Comparison of ENCODE assay signal across 16 cellular contexts in genomic region chr10:46558141-46558410, GRCh38. TPM values are rescaled to one million over a fixed set of nuclear protein-coding genes. Genes with fewer than 3 reads are reported as not detected.
DNase-seq lines count a peak whose midpoint lies in the region; ATAC-seq and TF ChIP-seq lines count a peak whose summit lies in the region.
"Had no signal": no experiment of that assay in that cellular context is flagged by ENCODE, and none has a peak within 500 bp of the region (broad histone marks: within the 10 kb centered on the region; RNA-seq: fewer than 3 reads in every experiment).

No MANE protein-coding gene starts in this region.

- H3K4me3 ChIP-seq in CD8-positive, alpha-beta memory T cell (ENCODE audit: low read length) = no peak overlapping the region
- H3K4me3 ChIP-seq in neuronal stem cell (ENCODE audit: low read length in 2 of 2) = no peak overlapping the region
- H3K4me3 ChIP-seq: BLaER1, PC-9, SK-N-MC had no signal

- no peaks in the 10 kb centered on the region for H3K9me3 Mint-ChIP-seq in CD8-positive, alpha-beta memory T cell
- no peaks in the 10 kb centered on the region for H3K9me3 Mint-ChIP-seq in WTC11

- no peaks in the 10 kb centered on the region for H3K79me1 ChIP-seq in neuronal stem cell (ENCODE audit: low read depth, low read length)

- no peak for ATAC-seq in WTC11
- ATAC-seq in HG03097 (IDR thresholded peaks at IDR 0.05; ENCODE audit: low FRiP score, unreplicated experiment) = no peak
- no peak for ATAC-seq in GM19467 (IDR thresholded peaks at IDR 0.05; ENCODE audit: unreplicated experiment)
- ATAC-seq in SK-N-SH treated with all-trans-retinoic acid at 6 μM for 48 hours = no peak

- peaks cover 0 to 4% (median 0%) of the 10 kb centered on the region in 3 donors for H3K36me3 Mint-ChIP-seq in CD8-positive, alpha-beta memory T cell
- H3K36me3 Mint-ChIP-seq in WTC11 = no peaks in the 10 kb centered on the region

- H2BK12ac ChIP-seq in neuronal stem cell (ENCODE audit: low read length) = no peak overlapping the region

- POLR2A ChIA-PET in CD8-positive, alpha-beta memory T cell (lab: Charles Lee) = no interaction called here
- POLR2A ChIA-PET in WTC11 (lab: Charles Lee) = no interaction called here

- no peak overlapping the region for H3K4me2 ChIP-seq in neuronal stem cell (ENCODE audit: insufficient read depth, low read length, poor library complexity, severe bottlenecking)
- H3K4me2 ChIP-seq: BLaER1, KMS-11, PC-9 had no signal

- WGBS in neuronal stem cell (ENCODE audit: extremely low coverage in 2 of 2, insufficient read length in 2 of 2, insufficient replicate concordance in 1 of 2), 2 donors = no CpG with 5 or more reads among the region's 1 CpG

- no peaks in the 10 kb centered on the region for H3K36me3 ChIP-seq in CD8-positive, alpha-beta memory T cell (ENCODE audit: insufficient read depth, low read length)
- no peaks in the 10 kb centered on the region for H3K36me3 ChIP-seq in neuronal stem cell (replicated peaks in 1 of 2; ENCODE audit: control insufficient read depth in 2 of 2, insufficient read depth in 2 of 2, low read length in 2 of 2)
- H3K36me3 ChIP-seq: BLaER1 had no signal

- no peaks in the 10 kb centered on the region for H3K9me3 ChIP-seq in CD8-positive, alpha-beta memory T cell (ENCODE audit: low read length)
- peaks cover 0 to 4% of the 10 kb centered on the region in 2 donors for H3K9me3 ChIP-seq in neuronal stem cell (replicated peaks in 1 of 2; ENCODE audit: control insufficient read depth in 2 of 2, insufficient read depth in 1 of 2, low read depth in 1 of 2, low read length in 2 of 2)
- H3K9me3 ChIP-seq: Caco-2 had no signal

- H3K18ac ChIP-seq in neuronal stem cell (ENCODE audit: low read length) = peak overlapping the region; percentile 4

- no peak overlapping the region for H2BK5ac ChIP-seq in neuronal stem cell (ENCODE audit: low read length)

- H3K23ac ChIP-seq in neuronal stem cell (ENCODE audit: low read depth, low read length, poor library complexity) = no peak overlapping the region

- no peak overlapping the region for H3K4ac ChIP-seq in neuronal stem cell (ENCODE audit: low read length)

- no peak overlapping the region for H2AFZ ChIP-seq in neuronal stem cell (ENCODE audit: low read length)
- H2AFZ ChIP-seq: PC-9 had no signal

- no peak overlapping the region for H4K8ac ChIP-seq in neuronal stem cell (ENCODE audit: low read depth, low read length)

- H3K14ac ChIP-seq in neuronal stem cell (ENCODE audit: low read length) = no peak overlapping the region

- peaks cover 0 to 19% (median 5%) of the 10 kb centered on the region in 3 donors for H3K4me1 Mint-ChIP-seq in CD8-positive, alpha-beta memory T cell
- H3K4me1 Mint-ChIP-seq in WTC11 = peaks cover 9% of the 10 kb centered on the region

- DNase-seq in CD8-positive, alpha-beta memory T cell = no peak
- DNase-seq in WTC11 (ENCODE audit: low spot score) (no peak), neuronal stem cell (ENCODE audit: low spot score) (no peak)
- DNase-seq: NCI-H187 treated with DMSO at 0.1 percent for 48 hours, NCI-H2171, NCI-H774 had no signal

- H3K27ac Mint-ChIP-seq in CD8-positive, alpha-beta memory T cell = no peak overlapping the region
- H3K27ac Mint-ChIP-seq in WTC11 = no peak overlapping the region

- peaks cover 17% of the 10 kb centered on the region for H3K27me3 ChIP-seq in CD8-positive, alpha-beta memory T cell (ENCODE audit: insufficient read depth, low read length, poor library complexity, severe bottlenecking)
- peaks cover 0 to 74% (median 14%) of the 10 kb centered on the region in 3 experiments for H3K27me3 ChIP-seq in neuronal stem cell (ENCODE audit: control insufficient read depth in 3 of 3, insufficient read depth in 3 of 3, low read depth in 1 of 3, low read length in 3 of 3)

- peaks cover 0 to 7% of the 10 kb centered on the region in 2 donors for H3K27me3 Mint-ChIP-seq in CD8-positive, alpha-beta memory T cell
- no peaks in the 10 kb centered on the region; the same call in none of the 2 replicates for H3K27me3 Mint-ChIP-seq in WTC11 (ENCODE audit: low read depth)

- peak overlapping the region; percentile 90 for H2BK15ac ChIP-seq in neuronal stem cell (ENCODE audit: low read length)

- H3K4me3 Mint-ChIP-seq in CD8-positive, alpha-beta memory T cell = peak overlapping the region in 4 of 7 donors; percentile 13 to 52 (median 30)
- H3K4me3 Mint-ChIP-seq in WTC11 = peak overlapping the region; percentile 84; the same call in 1 of the 2 replicates

- H3K27ac ChIP-seq in C4-2B = peak overlapping the region; percentile 69
- H3K27ac ChIP-seq in CD8-positive, alpha-beta memory T cell (ENCODE audit: low read depth, low read length) = no peak overlapping the region
- H3K27ac ChIP-seq in neuronal stem cell (replicated peaks; ENCODE audit: low read length) = no peak overlapping the region
- H3K27ac ChIP-seq: BLaER1, KMS-11, PC-9, SK-N-MC had no signal

- CTCF ChIA-PET in CD8-positive, alpha-beta memory T cell (lab: Charles Lee) = no interaction called here
- CTCF ChIA-PET in WTC11 (lab: Charles Lee) = interaction anchor here (1.1 kb wide), 1 partner anchor 13 kb away, joined by 3 read pairs; no protein-coding TSS in a partner anchor

- H4K91ac ChIP-seq in neuronal stem cell (ENCODE audit: low read depth, low read length, poor library complexity) = no peak overlapping the region

- H3K4me1 ChIP-seq in CD8-positive, alpha-beta memory T cell (ENCODE audit: insufficient read depth, low read length) = no peaks in the 10 kb centered on the region
- peaks cover 2 to 13% of the 10 kb centered on the region in 2 donors for H3K4me1 ChIP-seq in neuronal stem cell (ENCODE audit: control insufficient read depth in 2 of 2, insufficient read depth in 1 of 2, low read depth in 1 of 2, low read length in 2 of 2)

- H2AK5ac ChIP-seq in neuronal stem cell (ENCODE audit: low read depth, low read length) = peak overlapping the region; percentile 90

- H2BK120ac ChIP-seq in neuronal stem cell (ENCODE audit: low read depth, low read length) = no peak overlapping the region

- H3K9ac ChIP-seq in neuronal stem cell (ENCODE audit: low read depth, low read length, poor library complexity) = no peak overlapping the region
- H3K9ac ChIP-seq: BLaER1, KMS-11 had no signal

- TF ChIP-seq CTCF in C4-2B (conservative IDR thresholded peaks at IDR 0.05) (no peak), WTC11 (IDR thresholded peaks at IDR 0.05) (no peak)

TF ChIP-seq in WTC11, 78 proteins besides CTCF, POLR2A, EP300 and RAD21:
- TF ChIP-seq IRF1 (CRISPR knock-in tag; IDR thresholded peaks at IDR 0.05) (0 out of 2 replicates have a peak, but pooled peaks have one; percentile 34), ZNF317 (CRISPR knock-in tag; IDR thresholded peaks at IDR 0.05; ENCODE audit: borderline replicate concordance, low read depth) (no peak), ZNF396 (CRISPR knock-in tag; IDR thresholded peaks at IDR 0.05; ENCODE audit: borderline replicate concordance) (no peak)

TF ChIP-seq in SK-N-SH treated with all-trans-retinoic acid at 6 μM for 48 hours, 23 proteins besides CTCF, POLR2A, EP300 and RAD21 (continues in another document):
- TF ChIP-seq ZNF565 (CRISPR knock-in tag; conservative IDR thresholded peaks at IDR 0.05; ENCODE audit: low read depth) (no peak), ESRRG (CRISPR knock-in tag; IDR thresholded peaks at IDR 0.05) (no peak), PATZ1 (CRISPR knock-in tag; IDR thresholded peaks at IDR 0.05; ENCODE audit: borderline replicate concordance) (no peak), CSDC2 (CRISPR knock-in tag; IDR thresholded peaks at IDR 0.05) (no peak), ARNTL (CRISPR knock-in tag; IDR thresholded peaks at IDR 0.05; ENCODE audit: borderline replicate concordance, low read depth) (no peak), TOX (CRISPR knock-in tag; IDR thresholded peaks at IDR 0.05; ENCODE audit: borderline replicate concordance) (no peak), ISL1 (CRISPR knock-in tag; IDR thresholded peaks at IDR 0.05) (no peak), ZNF70 (CRISPR knock-in tag; IDR thresholded peaks at IDR 0.05) (no peak), ZFP30 (CRISPR knock-in tag; IDR thresholded peaks at IDR 0.05) (no peak), GLIS3 (CRISPR knock-in tag; IDR thresholded peaks at IDR 0.05) (no peak), TCF4 (CRISPR knock-in tag; IDR thresholded peaks at IDR 0.05; ENCODE audit: borderline replicate concordance) (no peak)

RNA-seq across cellular contexts. Expression of gene GPRIN2, which starts 1.6 kb away (rescaled TPM):
- total RNA-seq in CD8-positive, alpha-beta memory T cell = not detected
- not detected for polyA plus RNA-seq in CD8-positive, alpha-beta memory T cell
- 17.5 to 22.5 TPM (median 20.9 TPM) in 3 replicates for total RNA-seq in WTC11 (2021)
- polyA plus RNA-seq in neuronal stem cell (2013, experiment 1 of 2) = 4.9 TPM
- 4.9 TPM for polyA plus RNA-seq in neuronal stem cell (2013, experiment 2 of 2)
- total RNA-seq: NCI-H460 had no signal

RNA-seq across cellular contexts. Expression of gene SYT15, which starts 20.9 kb away (rescaled TPM):
- total RNA-seq in CD8-positive, alpha-beta memory T cell = under 1 TPM; 0.69 to 0.70 TPM
- 0.05 TPM for polyA plus RNA-seq in CD8-positive, alpha-beta memory T cell
- total RNA-seq in WTC11 (2021) = 1.2 to 1.6 TPM (median 1.5 TPM) in 3 replicates
- polyA plus RNA-seq in neuronal stem cell (2013, experiment 1 of 2) = 0.22 TPM
- polyA plus RNA-seq in neuronal stem cell (2013, experiment 2 of 2) = 0.24 TPM

Comparison
In these comparisons a context has a peak if more than half of its experiments do, and no peak if none do; other contexts are left out.
1. RNA of gene GPRIN2, which starts 1.6 kb away (total RNA-seq): 17.5 to 22.5 TPM in WTC11; not detected in CD8-positive, alpha-beta memory T cell; every median in the first group is over 10 times any median in the second.